In the genomic region with DNA sequence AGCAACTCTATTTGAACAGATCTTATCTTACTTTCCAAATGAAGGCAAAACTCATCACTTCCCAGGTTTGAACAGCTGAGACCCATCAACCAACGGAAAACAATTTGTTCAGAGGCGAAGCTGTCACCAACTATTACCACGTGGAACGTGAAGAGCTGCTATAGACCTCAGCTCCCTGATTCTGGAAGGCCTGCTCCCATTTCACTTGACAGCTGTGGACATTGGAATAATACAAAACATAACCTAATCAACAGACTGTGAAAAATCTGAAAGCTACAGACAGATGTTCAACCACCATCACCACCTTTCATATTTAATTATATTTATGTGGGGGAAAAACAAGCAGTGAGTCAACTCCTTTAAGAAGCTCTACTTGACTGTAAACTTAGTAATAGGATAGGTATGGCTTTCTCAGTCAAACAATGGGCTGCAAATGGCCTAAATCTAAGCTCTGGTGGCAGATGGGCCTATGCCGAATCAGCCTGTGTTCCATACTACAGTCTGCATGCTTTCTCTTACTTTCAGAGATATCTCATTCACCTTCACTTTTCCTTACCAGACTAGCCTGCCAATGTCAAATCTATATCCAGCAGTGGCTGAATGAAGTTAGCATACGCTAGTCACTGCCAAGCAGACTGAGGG, we compare ENCODE assay signal across 1 cellular context.
TF ChIP-seq lines count a peak whose summit lies in the region.

No MANE protein-coding gene starts in this region.

TF ChIP-seq in GM23338, 12 proteins besides CTCF, POLR2A, EP300 and RAD21 (continued from another document):
- TF ChIP-seq, protein P1, sequence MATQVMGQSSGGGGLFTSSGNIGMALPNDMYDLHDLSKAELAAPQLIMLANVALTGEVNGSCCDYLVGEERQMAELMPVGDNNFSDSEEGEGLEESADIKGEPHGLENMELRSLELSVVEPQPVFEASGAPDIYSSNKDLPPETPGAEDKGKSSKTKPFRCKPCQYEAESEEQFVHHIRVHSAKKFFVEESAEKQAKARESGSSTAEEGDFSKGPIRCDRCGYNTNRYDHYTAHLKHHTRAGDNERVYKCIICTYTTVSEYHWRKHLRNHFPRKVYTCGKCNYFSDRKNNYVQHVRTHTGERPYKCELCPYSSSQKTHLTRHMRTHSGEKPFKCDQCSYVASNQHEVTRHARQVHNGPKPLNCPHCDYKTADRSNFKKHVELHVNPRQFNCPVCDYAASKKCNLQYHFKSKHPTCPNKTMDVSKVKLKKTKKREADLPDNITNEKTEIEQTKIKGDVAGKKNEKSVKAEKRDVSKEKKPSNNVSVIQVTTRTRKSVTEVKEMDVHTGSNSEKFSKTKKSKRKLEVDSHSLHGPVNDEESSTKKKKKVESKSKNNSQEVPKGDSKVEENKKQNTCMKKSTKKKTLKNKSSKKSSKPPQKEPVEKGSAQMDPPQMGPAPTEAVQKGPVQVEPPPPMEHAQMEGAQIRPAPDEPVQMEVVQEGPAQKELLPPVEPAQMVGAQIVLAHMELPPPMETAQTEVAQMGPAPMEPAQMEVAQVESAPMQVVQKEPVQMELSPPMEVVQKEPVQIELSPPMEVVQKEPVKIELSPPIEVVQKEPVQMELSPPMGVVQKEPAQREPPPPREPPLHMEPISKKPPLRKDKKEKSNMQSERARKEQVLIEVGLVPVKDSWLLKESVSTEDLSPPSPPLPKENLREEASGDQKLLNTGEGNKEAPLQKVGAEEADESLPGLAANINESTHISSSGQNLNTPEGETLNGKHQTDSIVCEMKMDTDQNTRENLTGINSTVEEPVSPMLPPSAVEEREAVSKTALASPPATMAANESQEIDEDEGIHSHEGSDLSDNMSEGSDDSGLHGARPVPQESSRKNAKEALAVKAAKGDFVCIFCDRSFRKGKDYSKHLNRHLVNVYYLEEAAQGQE (IDR thresholded peaks at IDR 0.05; ENCODE audit: unreplicated experiment) = no peak
- no peak for TF ChIP-seq ZNF331 (CRISPR knock-in tag; IDR thresholded peaks at IDR 0.05; ENCODE audit: low read depth)
- TF ChIP-seq, protein P2, sequence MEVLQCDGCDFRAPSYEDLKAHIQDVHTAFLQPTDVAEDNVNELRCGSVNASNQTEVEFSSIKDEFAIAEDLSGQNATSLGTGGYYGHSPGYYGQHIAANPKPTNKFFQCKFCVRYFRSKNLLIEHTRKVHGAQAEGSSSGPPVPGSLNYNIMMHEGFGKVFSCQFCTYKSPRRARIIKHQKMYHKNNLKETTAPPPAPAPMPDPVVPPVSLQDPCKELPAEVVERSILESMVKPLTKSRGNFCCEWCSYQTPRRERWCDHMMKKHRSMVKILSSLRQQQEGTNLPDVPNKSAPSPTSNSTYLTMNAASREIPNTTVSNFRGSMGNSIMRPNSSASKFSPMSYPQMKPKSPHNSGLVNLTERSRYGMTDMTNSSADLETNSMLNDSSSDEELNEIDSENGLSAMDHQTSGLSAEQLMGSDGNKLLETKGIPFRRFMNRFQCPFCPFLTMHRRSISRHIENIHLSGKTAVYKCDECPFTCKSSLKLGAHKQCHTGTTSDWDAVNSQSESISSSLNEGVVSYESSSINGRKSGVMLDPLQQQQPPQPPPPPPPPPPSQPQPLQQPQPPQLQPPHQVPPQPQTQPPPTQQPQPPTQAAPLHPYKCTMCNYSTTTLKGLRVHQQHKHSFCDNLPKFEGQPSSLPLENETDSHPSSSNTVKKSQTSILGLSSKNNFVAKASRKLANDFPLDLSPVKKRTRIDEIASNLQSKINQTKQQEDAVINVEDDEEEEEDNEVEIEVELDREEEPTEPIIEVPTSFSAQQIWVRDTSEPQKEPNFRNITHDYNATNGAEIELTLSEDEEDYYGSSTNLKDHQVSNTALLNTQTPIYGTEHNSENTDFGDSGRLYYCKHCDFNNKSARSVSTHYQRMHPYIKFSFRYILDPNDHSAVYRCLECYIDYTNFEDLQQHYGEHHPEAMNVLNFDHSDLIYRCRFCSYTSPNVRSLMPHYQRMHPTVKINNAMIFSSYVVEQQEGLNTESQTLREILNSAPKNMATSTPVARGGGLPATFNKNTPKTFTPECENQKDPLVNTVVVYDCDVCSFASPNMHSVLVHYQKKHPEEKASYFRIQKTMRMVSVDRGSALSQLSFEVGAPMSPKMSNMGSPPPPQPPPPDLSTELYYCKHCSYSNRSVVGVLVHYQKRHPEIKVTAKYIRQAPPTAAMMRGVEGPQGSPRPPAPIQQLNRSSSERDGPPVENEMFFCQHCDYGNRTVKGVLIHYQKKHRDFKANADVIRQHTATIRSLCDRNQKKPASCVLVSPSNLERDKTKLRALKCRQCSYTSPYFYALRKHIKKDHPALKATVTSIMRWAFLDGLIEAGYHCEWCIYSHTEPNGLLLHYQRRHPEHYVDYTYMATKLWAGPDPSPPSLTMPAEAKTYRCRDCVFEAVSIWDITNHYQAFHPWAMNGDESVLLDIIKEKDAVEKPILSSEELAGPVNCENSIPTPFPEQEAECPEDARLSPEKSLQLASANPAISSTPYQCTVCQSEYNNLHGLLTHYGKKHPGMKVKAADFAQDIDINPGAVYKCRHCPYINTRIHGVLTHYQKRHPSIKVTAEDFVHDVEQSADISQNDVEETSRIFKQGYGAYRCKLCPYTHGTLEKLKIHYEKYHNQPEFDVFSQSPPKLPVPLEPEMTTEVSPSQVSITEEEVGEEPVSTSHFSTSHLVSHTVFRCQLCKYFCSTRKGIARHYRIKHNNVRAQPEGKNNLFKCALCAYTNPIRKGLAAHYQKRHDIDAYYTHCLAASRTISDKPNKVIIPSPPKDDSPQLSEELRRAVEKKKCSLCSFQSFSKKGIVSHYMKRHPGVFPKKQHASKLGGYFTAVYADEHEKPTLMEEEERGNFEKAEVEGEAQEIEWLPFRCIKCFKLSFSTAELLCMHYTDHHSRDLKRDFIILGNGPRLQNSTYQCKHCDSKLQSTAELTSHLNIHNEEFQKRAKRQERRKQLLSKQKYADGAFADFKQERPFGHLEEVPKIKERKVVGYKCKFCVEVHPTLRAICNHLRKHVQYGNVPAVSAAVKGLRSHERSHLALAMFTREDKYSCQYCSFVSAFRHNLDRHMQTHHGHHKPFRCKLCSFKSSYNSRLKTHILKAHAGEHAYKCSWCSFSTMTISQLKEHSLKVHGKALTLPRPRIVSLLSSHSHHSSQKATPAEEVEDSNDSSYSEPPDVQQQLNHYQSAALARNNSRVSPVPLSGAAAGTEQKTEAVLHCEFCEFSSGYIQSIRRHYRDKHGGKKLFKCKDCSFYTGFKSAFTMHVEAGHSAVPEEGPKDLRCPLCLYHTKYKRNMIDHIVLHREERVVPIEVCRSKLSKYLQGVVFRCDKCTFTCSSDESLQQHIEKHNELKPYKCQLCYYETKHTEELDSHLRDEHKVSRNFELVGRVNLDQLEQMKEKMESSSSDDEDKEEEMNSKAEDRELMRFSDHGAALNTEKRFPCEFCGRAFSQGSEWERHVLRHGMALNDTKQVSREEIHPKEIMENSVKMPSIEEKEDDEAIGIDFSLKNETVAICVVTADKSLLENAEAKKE (CRISPR knock-in tag; IDR thresholded peaks at IDR 0.05) = no peak
- TF ChIP-seq STAT1 (IDR thresholded peaks at IDR 0.05; ENCODE audit: unreplicated experiment) = no peak
- TF ChIP-seq NANOG (IDR thresholded peaks at IDR 0.05; ENCODE audit: borderline replicate concordance) = no peak
- TF ChIP-seq POLR2AphosphoS5 (IDR thresholded peaks at IDR 0.05; ENCODE audit: low read depth) = no peak
